32 cellular contexts compared by ENCODE assay signal in the genomic region with DNA sequence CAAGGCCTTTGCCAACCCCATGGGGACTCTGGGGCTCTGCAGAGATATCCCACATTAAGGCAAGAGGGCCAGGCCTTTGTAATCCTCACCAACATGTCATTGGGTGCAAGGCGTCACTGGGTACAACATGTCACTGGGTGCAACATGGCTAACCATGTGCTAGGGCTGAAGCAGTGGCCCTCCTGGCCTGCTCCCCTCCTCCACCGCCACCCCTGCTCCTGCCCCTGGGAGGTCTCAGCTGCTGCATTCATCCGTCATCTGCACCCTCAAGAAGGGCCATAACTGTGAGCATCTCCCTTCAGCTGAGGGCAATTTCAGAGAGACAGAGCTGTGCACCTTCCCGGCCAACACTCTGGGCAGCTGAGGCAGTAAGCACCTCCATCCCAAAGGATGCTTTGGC. TPM values are rescaled to one million over a fixed set of nuclear protein-coding genes. Genes with fewer than 3 reads are reported as not detected.
"Had no signal": no experiment of that assay in that cellular context is flagged by ENCODE, and none has a peak within 500 bp of the region (broad histone marks: within the 10 kb centered on the region; RNA-seq: fewer than 3 reads in every experiment).

No MANE protein-coding gene starts in this region.

- H3K9me3 ChIP-seq: esophagus muscularis mucosa, gastrocnemius medialis had no signal

- H3K36me3 ChIP-seq: brain microvascular endothelial cell, esophagus muscularis mucosa, gastrocnemius medialis had no signal

- H3K4me1 Mint-ChIP-seq: activated CD4-positive, alpha-beta T cell treated with anti-CD3 and anti-CD28 coated beads for 36 hours; activated CD4-positive, alpha-beta T cell treated with anti-CD3 and anti-CD28 coated beads, Interleukin-2, amount 10 ng/mL, durations not matched to agents 24 days and 14 days; activated T-helper 17 cell treated with anti-CD3 and anti-CD28 coated beads, Interleukin-2, amount 50 U/mL, for 72 hours; central memory CD8-positive, alpha-beta T cell had no signal

- H3K4me3 ChIP-seq: esophagus muscularis mucosa, gastrocnemius medialis had no signal

- H3K27me3 Mint-ChIP-seq: activated CD4-positive, alpha-beta memory T cell treated with anti-CD3 and anti-CD28 coated beads for 36 hours had no signal

- H3K4me3 Mint-ChIP-seq: activated CD4-positive, alpha-beta memory T cell treated with anti-CD3 and anti-CD28 coated beads for 36 hours; activated CD4-positive, alpha-beta T cell treated with anti-CD3 and anti-CD28 coated beads for 36 hours; activated CD4-positive, alpha-beta T cell treated with anti-CD3 and anti-CD28 coated beads, Interleukin-2, amount 10 ng/mL, durations not matched to agents 24 days and 14 days; activated naive CD8-positive, alpha-beta T cell; activated T-cell treated with anti-CD3 and anti-CD28 coated beads, Interleukin-2, amount 50 U/mL, for 24 hours; activated T-cell treated with anti-CD3 and anti-CD28 coated beads, Interleukin-2, amount 50 U/mL, for 72 hours; activated T-helper 17 cell treated with anti-CD3 and anti-CD28 coated beads, Interleukin-2, amount 50 U/mL, for 72 hours; central memory CD8-positive, alpha-beta T cell; effector memory CD8-positive, alpha-beta T cell had no signal

- H3K4me1 ChIP-seq: foreskin keratinocyte had no signal

- H3K36me3 Mint-ChIP-seq: activated CD4-positive, alpha-beta memory T cell treated with anti-CD3 and anti-CD28 coated beads for 36 hours; activated naive CD8-positive, alpha-beta T cell had no signal

- DNase-seq: activated CD4-positive, alpha-beta memory T cell treated with anti-CD3 and anti-CD28 coated beads for 36 hours; activated CD4-positive, alpha-beta T cell treated with anti-CD3 and anti-CD28 coated beads for 36 hours; activated CD4-positive, alpha-beta T cell treated with anti-CD3 and anti-CD28 coated beads, Interleukin-2, amount 10 ng/mL, durations not matched to agents 24 days and 14 days; activated CD4-positive, CD25-positive, alpha-beta regulatory T cell; activated CD4-positive, CD25-positive, alpha-beta regulatory T cell treated with anti-CD3 and anti-CD28 coated beads, Interleukin-2, amount 50 U/mL, for 72 hours; activated CD8-positive, alpha-beta memory T cell treated with anti-CD3 and anti-CD28 coated beads, Interleukin-2, amount 50 U/mL, for 48 hours; activated effector memory CD4-positive, alpha-beta T cell treated with Interleukin-2 at 50 U/mL for 16 hours; activated gamma-delta T cell treated with Interleukin-2 at 50 U/mL for 16 hours; activated naive CD4-positive, alpha-beta T cell treated with anti-CD3 and anti-CD28 coated beads, Interleukin-2, amount 50 U/mL, for 16 hours; activated naive CD4-positive, alpha-beta T cell treated with Interleukin-2 at 50 U/mL for 16 hours; activated T-cell treated with anti-CD3 and anti-CD28 coated beads for 4 hours; activated T-cell treated with anti-CD3 and anti-CD28 coated beads, Interleukin-2, amount 50 U/mL, for 24 hours; activated T-cell treated with anti-CD3 and anti-CD28 coated beads, Interleukin-2, amount 50 U/mL, for 72 hours; amniotic stem cell; anterior cingulate cortex; brain microvascular endothelial cell; cortex of kidney; dermis blood vessel endothelial cell; effector CD4-positive, alpha-beta T cell; effector memory CD8-positive, alpha-beta T cell; erythroblast; foreskin keratinocyte; gastrocnemius medialis; glutamatergic neuron; T-helper 2 cell had no signal

- ATAC-seq: activated CD4-positive, alpha-beta T cell treated with anti-CD3 and anti-CD28 coated beads for 36 hours; activated T-cell treated with anti-CD3 and anti-CD28 coated beads, Interleukin-2, amount 50 U/mL, for 72 hours; activated T-helper 17 cell treated with anti-CD3 and anti-CD28 coated beads, Interleukin-2, amount 50 U/mL, for 72 hours; effector memory CD8-positive, alpha-beta T cell; foreskin keratinocyte; gastrocnemius medialis had no signal

- H3K27ac ChIP-seq: brain microvascular endothelial cell, esophagus muscularis mucosa, foreskin keratinocyte, gastrocnemius medialis had no signal

- H3K27ac Mint-ChIP-seq: activated CD4-positive, alpha-beta memory T cell treated with anti-CD3 and anti-CD28 coated beads for 36 hours; activated CD4-positive, alpha-beta T cell treated with anti-CD3 and anti-CD28 coated beads for 36 hours; activated CD4-positive, alpha-beta T cell treated with anti-CD3 and anti-CD28 coated beads, Interleukin-2, amount 10 ng/mL, durations not matched to agents 24 days and 14 days; activated naive CD8-positive, alpha-beta T cell; activated T-cell treated with anti-CD3 and anti-CD28 coated beads, Interleukin-2, amount 50 U/mL, for 24 hours; activated T-cell treated with anti-CD3 and anti-CD28 coated beads, Interleukin-2, amount 50 U/mL, for 72 hours; activated T-helper 17 cell treated with anti-CD3 and anti-CD28 coated beads, Interleukin-2, amount 50 U/mL, for 72 hours; effector memory CD8-positive, alpha-beta T cell had no signal

- H3K9me3 Mint-ChIP-seq: activated CD4-positive, alpha-beta memory T cell treated with anti-CD3 and anti-CD28 coated beads for 36 hours; activated CD4-positive, alpha-beta T cell treated with anti-CD3 and anti-CD28 coated beads, Interleukin-2, amount 10 ng/mL, durations not matched to agents 24 days and 14 days; activated T-cell treated with anti-CD3 and anti-CD28 coated beads, Interleukin-2, amount 50 U/mL, for 24 hours; activated T-cell treated with anti-CD3 and anti-CD28 coated beads, Interleukin-2, amount 50 U/mL, for 72 hours; activated T-helper 17 cell treated with anti-CD3 and anti-CD28 coated beads, Interleukin-2, amount 50 U/mL, for 72 hours; central memory CD8-positive, alpha-beta T cell; effector memory CD8-positive, alpha-beta T cell had no signal

RNA-seq across cellular contexts. Expression of a gene that starts 45.8 kb away (rescaled TPM):
- total RNA-seq: activated CD4-positive, alpha-beta memory T cell treated with anti-CD3 and anti-CD28 coated beads for 36 hours; activated CD4-positive, alpha-beta T cell treated with anti-CD3 and anti-CD28 coated beads for 36 hours; activated CD4-positive, alpha-beta T cell treated with anti-CD3 and anti-CD28 coated beads, Interleukin-2, amount 10 ng/mL, durations not matched to agents 24 days and 14 days; bronchial epithelial cell; cardiac septum; esophagus muscularis mucosa; gastrocnemius medialis had no signal

RNA-seq across cellular contexts. Expression of a gene that starts 56.3 kb away (rescaled TPM):
- total RNA-seq: activated CD4-positive, alpha-beta memory T cell treated with anti-CD3 and anti-CD28 coated beads for 36 hours; activated CD4-positive, alpha-beta T cell treated with anti-CD3 and anti-CD28 coated beads for 36 hours; activated CD4-positive, alpha-beta T cell treated with anti-CD3 and anti-CD28 coated beads, Interleukin-2, amount 10 ng/mL, durations not matched to agents 24 days and 14 days; activated T-cell treated with anti-CD3 and anti-CD28 coated beads, Interleukin-2, amount 50 U/mL, for 72 hours; activated T-helper 17 cell treated with anti-CD3 and anti-CD28 coated beads, Interleukin-2, amount 50 U/mL, for 72 hours; cardiac septum; dermis blood vessel endothelial cell; T-helper 1 cell treated with Interleukin-12 subunit alpha and Interleukin-12 subunit beta and Interleukin-4 antibody, amounts not matched to agents 30 ng/mL and 1 ng/mL, for 36 hours had no signal
